In genomic region chr14:103078420-103078749, GRCh38 we compare ENCODE assay signal across 9 cellular contexts. TPM values are rescaled to one million over a fixed set of nuclear protein-coding genes. Genes with fewer than 3 reads are reported as not detected.
DNase-seq lines count a peak whose midpoint lies in the region; ATAC-seq and TF ChIP-seq lines count a peak whose summit lies in the region.
"Had no signal": no experiment of that assay in that cellular context is flagged by ENCODE, and none has a peak within 500 bp of the region (broad histone marks: within the 10 kb centered on the region; RNA-seq: fewer than 3 reads in every experiment).

No MANE protein-coding gene starts in this region.

- H3K9ac ChIP-seq in Karpas-422 (ENCODE audit: low read length) (no peak overlapping the region), PC-3 (ENCODE audit: low read length) (no peak overlapping the region), neural cell (ENCODE audit: low read length) (no peak overlapping the region)

- BruUV-seq in PC-3 (replicated peaks; lab: Mats Ljungman, UMichigan), result no TSS peak

- H2AFZ ChIP-seq in Karpas-422 (ENCODE audit: low read length), result no peak overlapping the region
- H2AFZ ChIP-seq in PC-3 (ENCODE audit: low read length), result no peak overlapping the region
- no peak overlapping the region for H2AFZ ChIP-seq in neural cell (ENCODE audit: low read depth, low read length)

- peak; percentile 84 for TF ChIP-seq RAD21 in neural cell (conservative IDR thresholded peaks at IDR 0.05)

- H3K79me2 ChIP-seq in Karpas-422 (ENCODE audit: low read length) (no peaks in the 10 kb centered on the region), PC-3 (ENCODE audit: low read length) (no peaks in the 10 kb centered on the region), neural cell (replicated peaks; ENCODE audit: insufficient read depth, low read length) (no peaks in the 10 kb centered on the region)

- H3F3A ChIP-seq in PC-3 (ENCODE audit: low read length, unreplicated experiment) (no peaks in the 10 kb centered on the region), neural cell (ENCODE audit: insufficient read depth, low read length, poor library complexity, severe bottlenecking) (no peaks in the 10 kb centered on the region)

- peak; percentile 95 for DNase-seq in Karpas-422
- DNase-seq in PC-3, result peak; percentile 78
- peak; percentile 74 for DNase-seq in activated T-cell treated with anti-CD3 and anti-CD28 coated beads, Interleukin-2, amount 50 U/mL, for 1 hour
- peak; percentile 70 for DNase-seq in fibroblast of gingiva (ENCODE audit: low read depth)
- DNase-seq in stimulated activated naive CD8-positive, alpha-beta T cell treated with anti-CD3 and anti-CD28 coated beads, Interleukin-15, amount 100 ng/mL, for 72 hours, result peak; percentile 66 to 79

- H3K27ac ChIP-seq in 22Rv1, result no peak overlapping the region
- H3K27ac ChIP-seq in Karpas-422 (ENCODE audit: low read length), result no peak overlapping the region
- no peak overlapping the region for H3K27ac ChIP-seq in PC-3 (ENCODE audit: low read length)
- no peak overlapping the region for H3K27ac ChIP-seq in neural cell (ENCODE audit: low read length)

- H3K4me3 Mint-ChIP-seq in stimulated activated naive CD8-positive, alpha-beta T cell treated with anti-CD3 and anti-CD28 coated beads, Interleukin-15, amount 100 ng/mL, for 72 hours, result no peak overlapping the region

- H3K4me1 ChIP-seq in Karpas-422 (ENCODE audit: low read length) (peaks cover 9% of the 10 kb centered on the region), PC-3 (ENCODE audit: insufficient read depth, low read length) (peaks cover 12% of the 10 kb centered on the region; the same call in 1 of the 2 replicates)

- H3K4me2 ChIP-seq in Karpas-422 (ENCODE audit: low read depth, low read length, poor library complexity, severe bottlenecking), result no peak overlapping the region
- H3K4me2 ChIP-seq in PC-3 (ENCODE audit: low read length), result no peak overlapping the region
- H3K4me2 ChIP-seq in neural cell (ENCODE audit: low read length), result no peak overlapping the region

- ATAC-seq in GM18498 (IDR thresholded peaks at IDR 0.05; ENCODE audit: unreplicated experiment) (peak; percentile 54), PC-3 (no peak)
- peak; percentile 73 for ATAC-seq in stimulated activated naive CD8-positive, alpha-beta T cell treated with anti-CD3 and anti-CD28 coated beads, Interleukin-15, amount 100 ng/mL, for 72 hours

- no peak overlapping the region for H3K4me3 ChIP-seq in Karpas-422 (ENCODE audit: low read length)
- H3K4me3 ChIP-seq in PC-3 (ENCODE audit: low read length), result no peak overlapping the region
- H3K4me3 ChIP-seq in neural cell (ENCODE audit: low read length), result no peak overlapping the region

- TF ChIP-seq CTCF in 22Rv1 (IDR thresholded peaks at IDR 0.05) (peak; percentile 79), PC-3 (conservative IDR thresholded peaks at IDR 0.05; ENCODE audit: low read depth, low read length) (peak; percentile 71), neural cell (IDR thresholded peaks at IDR 0.05; ENCODE audit: poor library complexity, severe bottlenecking) (peak; percentile 78)

- no peaks in the 10 kb centered on the region for H3K27me3 Mint-ChIP-seq in stimulated activated naive CD8-positive, alpha-beta T cell treated with anti-CD3 and anti-CD28 coated beads, Interleukin-15, amount 100 ng/mL, for 72 hours

- POLR2A ChIA-PET in PC-3 (lab: Charles Lee; ENCODE audit: unreplicated experiment), result no interaction called here

- H3K9me3 ChIP-seq in Karpas-422 (ENCODE audit: low read length), result no peaks in the 10 kb centered on the region
- H3K9me3 ChIP-seq in PC-3 (ENCODE audit: low read length), result no peaks in the 10 kb centered on the region
- H3K9me3 ChIP-seq in neural cell (ENCODE audit: low read length), result no peaks in the 10 kb centered on the region

- H3K27me3 ChIP-seq in Karpas-422 (ENCODE audit: low read length) (no peaks in the 10 kb centered on the region), PC-3 (ENCODE audit: low read length) (no peaks in the 10 kb centered on the region), neural cell (ENCODE audit: insufficient read depth, low read depth, low read length) (no peaks in the 10 kb centered on the region)

- H3K9me2 ChIP-seq in Karpas-422 (replicated peaks; ENCODE audit: insufficient read depth, low read length) (no peaks in the 10 kb centered on the region), PC-3 (replicated peaks; ENCODE audit: low read length) (no peaks in the 10 kb centered on the region), neural cell (ENCODE audit: insufficient read depth, low read length) (no peaks in the 10 kb centered on the region)

- intact Hi-C loops in PC-3 (cut with micrococcal nuclease), result no loop called here

- H3K9me3 Mint-ChIP-seq in stimulated activated naive CD8-positive, alpha-beta T cell treated with anti-CD3 and anti-CD28 coated beads, Interleukin-15, amount 100 ng/mL, for 72 hours, result no peaks in the 10 kb centered on the region

- no peaks in the 10 kb centered on the region for H3K4me1 Mint-ChIP-seq in stimulated activated naive CD8-positive, alpha-beta T cell treated with anti-CD3 and anti-CD28 coated beads, Interleukin-15, amount 100 ng/mL, for 72 hours

- H4K20me1 ChIP-seq in Karpas-422 (ENCODE audit: insufficient read depth, low read depth, low read length) (no peaks in the 10 kb centered on the region; the same call in 1 of the 2 replicates), PC-3 (ENCODE audit: low read length) (no peaks in the 10 kb centered on the region), neural cell (ENCODE audit: insufficient read depth) (no peaks in the 10 kb centered on the region)

- no peaks in the 10 kb centered on the region for H3K36me3 ChIP-seq in Karpas-422 (ENCODE audit: insufficient read depth, low read length)
- no peaks in the 10 kb centered on the region for H3K36me3 ChIP-seq in PC-3 (ENCODE audit: low read depth, low read length)
- no peaks in the 10 kb centered on the region for H3K36me3 ChIP-seq in neural cell (ENCODE audit: insufficient read depth, low read length)

- H3K27ac Mint-ChIP-seq in stimulated activated naive CD8-positive, alpha-beta T cell treated with anti-CD3 and anti-CD28 coated beads, Interleukin-15, amount 100 ng/mL, for 72 hours, result no peak overlapping the region

- CTCF ChIA-PET in PC-3 (lab: Charles Lee), result no interaction called here

- TF ChIP-seq EP300 in neural cell (conservative IDR thresholded peaks at IDR 0.05; ENCODE audit: poor library complexity, severe bottlenecking), result no peak

TF ChIP-seq in neural cell, 6 proteins besides CTCF, POLR2A, EP300 and RAD21:
- TF ChIP-seq TAF1 (IDR thresholded peaks at IDR 0.05; ENCODE audit: low read depth) (no peak), SMC3 (conservative IDR thresholded peaks at IDR 0.05; ENCODE audit: poor library complexity) (peak; percentile 85), EZH2 (IDR thresholded peaks at IDR 0.05; ENCODE audit: borderline replicate concordance, insufficient read depth, low read length, poor library complexity, severe bottlenecking) (no peak), REST (IDR thresholded peaks at IDR 0.05; ENCODE audit: borderline replicate concordance) (no peak)

RNA-seq across cellular contexts. Expression of gene LBHD2, which starts 5.6 kb away (rescaled TPM):
- total RNA-seq in Karpas-422 (2014; rRNA removed; shearing (Covaris generic); ENCODE audit: low replicate concordance), result not detected in 2 replicates
- not detected in 2 replicates for total RNA-seq in PC-3 (2014; rRNA removed)
- not detected in 2 replicates for polyA plus RNA-seq in neural cell
- polyA minus RNA-seq in neural cell, result not detected in 2 replicates
- total RNA-seq: skeletal muscle tissue had no signal

RNA-seq across cellular contexts. Expression of gene EXOC3L4, which starts 16.1 kb away (rescaled TPM):
- not detected in 2 replicates for total RNA-seq in Karpas-422 (2014; rRNA removed; shearing (Covaris generic); ENCODE audit: low replicate concordance)
- total RNA-seq in PC-3 (2014; rRNA removed), result 1.4 and 2.0 TPM in 2 replicates
- not detected in 2 replicates for polyA plus RNA-seq in neural cell
- not detected in 2 replicates for polyA minus RNA-seq in neural cell

RNA-seq across cellular contexts. Expression of gene CDC42BPB, which starts 21.0 kb away (rescaled TPM):
- 1.6 and 4.7 TPM in 2 replicates for total RNA-seq in Karpas-422 (2014; rRNA removed; shearing (Covaris generic); ENCODE audit: low replicate concordance)
- total RNA-seq in PC-3 (2014; rRNA removed), result 73.0 and 89.2 TPM in 2 replicates
- 43.5 and 43.8 TPM in 2 replicates for polyA plus RNA-seq in neural cell
- polyA minus RNA-seq in neural cell, result 104 and 133 TPM in 2 replicates

RNA-seq across cellular contexts. Expression of gene TNFAIP2, which starts 44.9 kb away (rescaled TPM):
- not detected in 2 replicates for total RNA-seq in Karpas-422 (2014; rRNA removed; shearing (Covaris generic); ENCODE audit: low replicate concordance)
- 80.7 and 87.3 TPM in 2 replicates for total RNA-seq in PC-3 (2014; rRNA removed)
- 1.8 and 6.1 TPM in 2 replicates for polyA plus RNA-seq in neural cell
- 2.9 and 3.0 TPM in 2 replicates for polyA minus RNA-seq in neural cell

Comparison
In these comparisons a context has a peak if more than half of its experiments do, and no peak if none do; other contexts are left out.
1. RNA of gene CDC42BPB, which starts 21.0 kb away (total RNA-seq): 73.0 to 89.2 TPM in PC-3; 1.6 to 4.7 TPM in Karpas-422; every median in the first group is over 10 times any median in the second.
2. Peak in every context shown above with its lines, with median percentiles within 50 percentile points of each other: CTCF ChIP-seq and DNase-seq.